In the genomic region with DNA sequence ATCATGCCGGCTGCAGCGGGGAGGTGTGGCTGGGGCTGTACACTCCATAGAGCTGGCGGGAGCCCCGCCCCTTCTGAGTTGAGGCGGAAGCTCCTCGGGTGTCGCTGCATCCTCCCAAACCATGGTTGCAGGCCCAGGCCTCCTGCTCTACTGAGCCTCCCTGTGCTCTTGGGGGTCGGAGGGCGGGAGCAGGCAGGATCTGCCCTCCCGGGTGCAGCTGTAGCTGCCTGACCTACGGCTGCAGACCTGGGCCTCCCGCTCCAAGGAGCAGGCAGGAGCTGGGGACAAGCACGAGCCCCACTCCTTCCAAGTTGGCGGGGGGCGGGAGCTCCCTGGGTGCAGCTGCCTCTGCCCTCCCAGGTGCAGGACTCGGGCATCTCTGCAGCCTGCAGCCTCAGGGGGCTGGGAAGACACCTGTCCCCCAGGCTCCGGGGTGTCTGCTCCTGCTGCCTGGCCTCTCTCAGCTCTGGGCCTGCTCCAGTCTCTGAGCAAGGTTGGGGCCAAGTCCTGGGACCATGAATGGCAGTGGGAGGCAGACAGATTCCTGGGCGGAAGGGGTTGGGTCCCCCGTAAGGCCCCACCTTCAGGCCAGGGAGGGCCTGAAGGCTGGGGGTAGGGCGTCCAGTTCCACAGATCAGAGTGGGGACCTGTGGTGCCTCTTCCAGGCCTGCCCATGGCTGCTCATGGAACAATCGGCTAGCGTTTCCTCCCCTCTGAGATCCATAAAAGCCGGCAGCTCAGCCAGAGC, we compare ENCODE assay signal across 1 cellular context.
TF ChIP-seq lines count a peak whose summit lies in the region.

No MANE protein-coding gene starts in this region.

TF ChIP-seq in WTC11, 78 proteins besides CTCF, POLR2A, EP300 and RAD21 (continued from another document):
- TF ChIP-seq TEAD1 (CRISPR knock-in tag; IDR thresholded peaks at IDR 0.05), result no peak
- TF ChIP-seq, protein P1, sequence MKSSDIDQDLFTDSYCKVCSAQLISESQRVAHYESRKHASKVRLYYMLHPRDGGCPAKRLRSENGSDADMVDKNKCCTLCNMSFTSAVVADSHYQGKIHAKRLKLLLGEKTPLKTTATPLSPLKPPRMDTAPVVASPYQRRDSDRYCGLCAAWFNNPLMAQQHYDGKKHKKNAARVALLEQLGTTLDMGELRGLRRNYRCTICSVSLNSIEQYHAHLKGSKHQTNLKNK (CRISPR knock-in tag; IDR thresholded peaks at IDR 0.05), result no peak
- TF ChIP-seq NR2C2 (CRISPR knock-in tag; IDR thresholded peaks at IDR 0.05), result no peak
- no peak for TF ChIP-seq PRRX2 (CRISPR knock-in tag; IDR thresholded peaks at IDR 0.05)
- TF ChIP-seq SMAD4 (CRISPR knock-in tag; IDR thresholded peaks at IDR 0.05), result no peak
- TF ChIP-seq, protein P2, sequence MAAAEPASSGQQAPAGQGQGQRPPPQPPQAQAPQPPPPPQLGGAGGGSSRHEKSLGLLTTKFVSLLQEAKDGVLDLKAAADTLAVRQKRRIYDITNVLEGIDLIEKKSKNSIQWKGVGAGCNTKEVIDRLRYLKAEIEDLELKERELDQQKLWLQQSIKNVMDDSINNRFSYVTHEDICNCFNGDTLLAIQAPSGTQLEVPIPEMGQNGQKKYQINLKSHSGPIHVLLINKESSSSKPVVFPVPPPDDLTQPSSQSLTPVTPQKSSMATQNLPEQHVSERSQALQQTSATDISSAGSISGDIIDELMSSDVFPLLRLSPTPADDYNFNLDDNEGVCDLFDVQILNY (CRISPR knock-in tag; IDR thresholded peaks at IDR 0.05), result no peak
- TF ChIP-seq FOXP1 (CRISPR knock-in tag; IDR thresholded peaks at IDR 0.05; ENCODE audit: borderline replicate concordance), result no peak
- TF ChIP-seq, protein P3, sequence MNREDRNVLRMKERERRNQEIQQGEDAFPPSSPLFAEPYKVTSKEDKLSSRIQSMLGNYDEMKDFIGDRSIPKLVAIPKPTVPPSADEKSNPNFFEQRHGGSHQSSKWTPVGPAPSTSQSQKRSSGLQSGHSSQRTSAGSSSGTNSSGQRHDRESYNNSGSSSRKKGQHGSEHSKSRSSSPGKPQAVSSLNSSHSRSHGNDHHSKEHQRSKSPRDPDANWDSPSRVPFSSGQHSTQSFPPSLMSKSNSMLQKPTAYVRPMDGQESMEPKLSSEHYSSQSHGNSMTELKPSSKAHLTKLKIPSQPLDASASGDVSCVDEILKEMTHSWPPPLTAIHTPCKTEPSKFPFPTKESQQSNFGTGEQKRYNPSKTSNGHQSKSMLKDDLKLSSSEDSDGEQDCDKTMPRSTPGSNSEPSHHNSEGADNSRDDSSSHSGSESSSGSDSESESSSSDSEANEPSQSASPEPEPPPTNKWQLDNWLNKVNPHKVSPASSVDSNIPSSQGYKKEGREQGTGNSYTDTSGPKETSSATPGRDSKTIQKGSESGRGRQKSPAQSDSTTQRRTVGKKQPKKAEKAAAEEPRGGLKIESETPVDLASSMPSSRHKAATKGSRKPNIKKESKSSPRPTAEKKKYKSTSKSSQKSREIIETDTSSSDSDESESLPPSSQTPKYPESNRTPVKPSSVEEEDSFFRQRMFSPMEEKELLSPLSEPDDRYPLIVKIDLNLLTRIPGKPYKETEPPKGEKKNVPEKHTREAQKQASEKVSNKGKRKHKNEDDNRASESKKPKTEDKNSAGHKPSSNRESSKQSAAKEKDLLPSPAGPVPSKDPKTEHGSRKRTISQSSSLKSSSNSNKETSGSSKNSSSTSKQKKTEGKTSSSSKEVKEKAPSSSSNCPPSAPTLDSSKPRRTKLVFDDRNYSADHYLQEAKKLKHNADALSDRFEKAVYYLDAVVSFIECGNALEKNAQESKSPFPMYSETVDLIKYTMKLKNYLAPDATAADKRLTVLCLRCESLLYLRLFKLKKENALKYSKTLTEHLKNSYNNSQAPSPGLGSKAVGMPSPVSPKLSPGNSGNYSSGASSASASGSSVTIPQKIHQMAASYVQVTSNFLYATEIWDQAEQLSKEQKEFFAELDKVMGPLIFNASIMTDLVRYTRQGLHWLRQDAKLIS (CRISPR knock-in tag; IDR thresholded peaks at IDR 0.05; ENCODE audit: borderline replicate concordance), result no peak
